Comparison of ENCODE assay signal across 17 cellular contexts in the genomic region with DNA sequence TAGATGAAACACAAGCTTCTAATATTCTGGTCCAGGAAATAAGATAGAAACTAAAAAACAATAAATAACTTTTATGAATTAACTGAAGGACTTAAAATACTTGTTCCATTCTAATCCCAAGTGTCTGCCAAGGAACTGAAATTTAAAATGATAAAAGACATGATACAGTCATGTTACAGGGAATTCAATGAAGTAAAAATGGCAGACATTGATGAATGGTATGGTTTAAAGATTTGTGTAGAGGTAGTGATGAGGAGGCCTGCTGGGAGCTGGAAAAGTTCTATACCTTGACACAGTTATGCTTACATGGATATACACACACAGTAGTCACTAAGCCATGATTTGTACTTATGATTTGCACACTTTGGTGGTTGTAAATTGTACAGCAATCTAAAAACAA. TPM values are rescaled to one million over a fixed set of nuclear protein-coding genes. Genes with fewer than 3 reads are reported as not detected.
DNase-seq lines count a peak whose midpoint lies in the region; ATAC-seq and TF ChIP-seq lines count a peak whose summit lies in the region.
"Had no signal": no experiment of that assay in that cellular context is flagged by ENCODE, and none has a peak within 500 bp of the region (broad histone marks: within the 10 kb centered on the region; RNA-seq: fewer than 3 reads in every experiment).

No MANE protein-coding gene starts in this region.

- ATAC-seq in stimulated activated naive CD8-positive, alpha-beta T cell treated with anti-CD3 and anti-CD28 coated beads, Interleukin-15, amount 100 ng/mL, for 72 hours: no peak
- ATAC-seq in upper lobe of right lung: no peak
- ATAC-seq: mucosa of descending colon had no signal

- H3K9me3 Mint-ChIP-seq in MCF 10A (ENCODE audit: unreplicated experiment): no peaks in the 10 kb centered on the region
- no peaks in the 10 kb centered on the region for H3K9me3 Mint-ChIP-seq in endodermal cell
- no peaks in the 10 kb centered on the region for H3K9me3 Mint-ChIP-seq in stimulated activated naive CD8-positive, alpha-beta T cell treated with anti-CD3 and anti-CD28 coated beads, Interleukin-15, amount 100 ng/mL, for 72 hours

- H2AFZ ChIP-seq in SU-DHL-6 (ENCODE audit: low read depth, low read length, severe bottlenecking): no peak overlapping the region

- TF ChIP-seq CTCF in MCF 10A (IDR thresholded peaks at IDR 0.05; ENCODE audit: unreplicated experiment): no peak
- TF ChIP-seq CTCF in breast epithelium (IDR thresholded peaks at IDR 0.05): no peak
- no peak for TF ChIP-seq CTCF in SU-DHL-6 (IDR thresholded peaks at IDR 0.05; ENCODE audit: insufficient read depth, low read length, poor library complexity, severe bottlenecking)
- no peak for TF ChIP-seq CTCF in endodermal cell (conservative IDR thresholded peaks at IDR 0.05)
- no peak for TF ChIP-seq CTCF in upper lobe of right lung (IDR thresholded peaks at IDR 0.05)

- no peaks in the 10 kb centered on the region for H3K9me3 ChIP-seq in breast epithelium
- H3K9me3 ChIP-seq in SU-DHL-6 (ENCODE audit: insufficient read depth, low read length): no peaks in the 10 kb centered on the region
- no peaks in the 10 kb centered on the region for H3K9me3 ChIP-seq in endodermal cell (ENCODE audit: control insufficient read depth, low read length)
- no peaks in the 10 kb centered on the region for H3K9me3 ChIP-seq in upper lobe of right lung
- H3K9me3 ChIP-seq: adrenal gland, HAP-1, mucosa of descending colon, SJSA1 had no signal

- H3K27ac ChIP-seq in breast epithelium: no peak overlapping the region
- no peak overlapping the region for H3K27ac ChIP-seq in SU-DHL-6 (ENCODE audit: low read depth, low read length)
- no peak overlapping the region for H3K27ac ChIP-seq in endodermal cell (ENCODE audit: low read depth, low read length)
- H3K27ac ChIP-seq in upper lobe of right lung: no peak overlapping the region
- H3K27ac ChIP-seq: adrenal gland, SJSA1 had no signal

- H3K36me3 Mint-ChIP-seq in MCF 10A (ENCODE audit: insufficient read depth, unreplicated experiment): peaks cover 37% of the 10 kb centered on the region
- H3K36me3 Mint-ChIP-seq in endodermal cell (ENCODE audit: low read depth): peaks cover 27% of the 10 kb centered on the region

- H4K20me1 ChIP-seq in SU-DHL-6 (ENCODE audit: low read depth, low read length): peaks cover 15% of the 10 kb centered on the region

- H3K4me3 ChIP-seq in breast epithelium: no peak overlapping the region
- no peak overlapping the region for H3K4me3 ChIP-seq in SU-DHL-6 (ENCODE audit: insufficient read depth, low read length, poor library complexity, severe bottlenecking)
- H3K4me3 ChIP-seq in endodermal cell (ENCODE audit: low read length): peak overlapping the region; percentile 95
- H3K4me3 ChIP-seq in upper lobe of right lung: no peak overlapping the region
- H3K4me3 ChIP-seq: mucosa of descending colon, SJSA1 had no signal

- H3K4me2 ChIP-seq in SU-DHL-6 (ENCODE audit: low read depth, low read length, poor library complexity, severe bottlenecking): peak overlapping the region; percentile 81

- CTCF ChIA-PET in MCF 10A (lab: Yijun Ruan, JAX): interaction anchor here (0.7 kb wide), 1 partner anchor 14 kb away, joined by 4 read pairs; no protein-coding TSS in a partner anchor

- H3K4me1 ChIP-seq in breast epithelium: peaks cover 0 to 6% of the 10 kb centered on the region in 2 donors
- H3K4me1 ChIP-seq in endodermal cell (ENCODE audit: control insufficient read depth, insufficient read depth, low read length): peaks cover 5% of the 10 kb centered on the region
- H3K4me1 ChIP-seq in upper lobe of right lung: peaks cover 32% of the 10 kb centered on the region

- no TSS peak for BruUV-seq in MCF 10A (replicated peaks; lab: Mats Ljungman, UMichigan)

- POLR2A ChIA-PET in MCF 10A (lab: Yijun Ruan, JAX): interaction anchor here (0.7 to 2.3 kb wide), 4 partner anchors 11 to 256 kb away, joined by 3 to 11 read pairs (median 5); partner anchors contain the start of genes EMC1, IFFO2 and MRTO4

- H3K27me3 Mint-ChIP-seq in MCF 10A (ENCODE audit: insufficient read depth, unreplicated experiment) (no peaks in the 10 kb centered on the region), endodermal cell (ENCODE audit: insufficient read depth) (no peaks in the 10 kb centered on the region)
- no peaks in the 10 kb centered on the region for H3K27me3 Mint-ChIP-seq in stimulated activated naive CD8-positive, alpha-beta T cell treated with anti-CD3 and anti-CD28 coated beads, Interleukin-15, amount 100 ng/mL, for 72 hours

- no peaks in the 10 kb centered on the region for H3K36me3 ChIP-seq in breast epithelium
- H3K36me3 ChIP-seq in SU-DHL-6 (ENCODE audit: low read length): peaks cover 15% of the 10 kb centered on the region; the same call in 1 of the 2 replicates
- H3K36me3 ChIP-seq in endodermal cell (ENCODE audit: control insufficient read depth, insufficient read depth, low read length): peaks cover 45% of the 10 kb centered on the region
- H3K36me3 ChIP-seq in upper lobe of right lung: peaks cover 31% of the 10 kb centered on the region

- H3K4me1 Mint-ChIP-seq in MCF 10A (ENCODE audit: insufficient read depth, unreplicated experiment) (peaks cover 15% of the 10 kb centered on the region), endodermal cell (peaks cover 20% of the 10 kb centered on the region)
- peaks cover 55% of the 10 kb centered on the region for H3K4me1 Mint-ChIP-seq in stimulated activated naive CD8-positive, alpha-beta T cell treated with anti-CD3 and anti-CD28 coated beads, Interleukin-15, amount 100 ng/mL, for 72 hours

- H3K4me3 Mint-ChIP-seq in MCF 10A (ENCODE audit: unreplicated experiment) (no peak overlapping the region), endodermal cell (no peak overlapping the region)
- H3K4me3 Mint-ChIP-seq in stimulated activated naive CD8-positive, alpha-beta T cell treated with anti-CD3 and anti-CD28 coated beads, Interleukin-15, amount 100 ng/mL, for 72 hours: peak overlapping the region; percentile 84 to 96

- TF ChIP-seq POLR2A in breast epithelium (IDR thresholded peaks at IDR 0.05): no peak

- H3K9ac ChIP-seq in SU-DHL-6 (ENCODE audit: low read length): peak overlapping the region; percentile 78
- H3K9ac ChIP-seq in endodermal cell (ENCODE audit: extremely low read depth, low read length, poor library complexity, severe bottlenecking): no peak overlapping the region

- H3K27me3 ChIP-seq in breast epithelium (no peaks in the 10 kb centered on the region), SU-DHL-6 (ENCODE audit: low read length) (no peaks in the 10 kb centered on the region), endodermal cell (ENCODE audit: control insufficient read depth, insufficient read depth, low read length, poor library complexity, severe bottlenecking) (no peaks in the 10 kb centered on the region), upper lobe of right lung (no peaks in the 10 kb centered on the region)
- H3K27me3 ChIP-seq: adrenal gland, SJSA1 had no signal

- DNase-seq in MCF 10A (ENCODE audit: unreplicated experiment) (no peak), breast epithelium (ENCODE audit: low spot score in 2 of 2) (no peak), endodermal cell (no peak), upper lobe of right lung (no peak), NCI-H2029 treated with DMSO at 0.1 percent for 48 hours (lab: John Stamatoyannopoulos, UW) (no peak)
- no peak for DNase-seq in stimulated activated naive CD8-positive, alpha-beta T cell treated with anti-CD3 and anti-CD28 coated beads, Interleukin-15, amount 100 ng/mL, for 72 hours
- DNase-seq in stimulated activated CD4-positive, alpha-beta T cell treated with anti-CD3 and anti-CD28 coated beads, Interleukin-2, amount 100 ng/mL, for 24 hours: no peak
- DNase-seq: adrenal gland; cortex of kidney; mucosa of descending colon; NCI-H1417; NCI-H69; stimulated activated CD4-positive, alpha-beta T cell treated with anti-CD3 and anti-CD28 coated beads, Interleukin-4, amount 100 ng/mL, for 1 hour; stimulated activated naive CD4-positive, alpha-beta T cell had no signal

- H3K9me2 ChIP-seq in SU-DHL-6 (replicated peaks; ENCODE audit: insufficient read depth, low read length): no peaks in the 10 kb centered on the region

- H3K27ac Mint-ChIP-seq in MCF 10A (ENCODE audit: low read depth, unreplicated experiment) (peak overlapping the region; percentile 16), endodermal cell (peak overlapping the region; percentile 17)
- H3K27ac Mint-ChIP-seq in stimulated activated naive CD8-positive, alpha-beta T cell treated with anti-CD3 and anti-CD28 coated beads, Interleukin-15, amount 100 ng/mL, for 72 hours: peak overlapping the region in 1 of 2 donors; percentile 48

- peaks cover 84% of the 10 kb centered on the region for H3K79me2 ChIP-seq in SU-DHL-6 (ENCODE audit: insufficient read depth, low read length)

- H3F3A ChIP-seq in SU-DHL-6 (ENCODE audit: insufficient read depth): peaks cover 3% of the 10 kb centered on the region; the same call in 1 of the 2 replicates

- intact Hi-C loops in MCF 10A (cut with micrococcal nuclease): no loop called here
- intact Hi-C loops in breast epithelium (cut with DNase I; ENCODE audit: low total_unique reads): loop anchor here (1.0 kb wide), 1 partner anchor 18 kb away; no protein-coding TSS in a partner anchor
- intact Hi-C loops in upper lobe of right lung (cut with DNase I): no loop called here

RNA-seq across cellular contexts. Expression of gene UBR4, which starts 2.1 kb away (rescaled TPM):
- 154 and 181 TPM in 2 replicates for total RNA-seq in MCF 10A (2022)
- total RNA-seq in breast epithelium: 100 to 1,000 TPM; 114 to 145 (median 140) TPM
- total RNA-seq in endodermal cell: 100 to 1,000 TPM; 148 to 151 TPM
- polyA plus RNA-seq in endodermal cell (2013, experiment 1 of 2): 97.7 TPM
- polyA plus RNA-seq in endodermal cell (2013, experiment 2 of 2): 88.6 TPM
- 110 TPM for total RNA-seq in upper lobe of right lung

RNA-seq across cellular contexts. Expression of gene EMC1, which starts 39.2 kb away (rescaled TPM):
- total RNA-seq in MCF 10A (2022) (75.9 and 77.2 TPM in 2 replicates), breast epithelium (10 to 100 TPM; 22.3 to 42.3 (median 32.3) TPM), endodermal cell (10 to 100 TPM; 59.0 to 67.5 TPM), upper lobe of right lung (38.7 TPM)
- 45.9 TPM for polyA plus RNA-seq in endodermal cell (2013, experiment 1 of 2)
- 38.7 TPM for polyA plus RNA-seq in endodermal cell (2013, experiment 2 of 2)

RNA-seq across cellular contexts. Expression of gene MRTO4, which starts 39.4 kb away (rescaled TPM):
- 37.3 and 46.0 TPM in 2 replicates for total RNA-seq in MCF 10A (2022)
- 10 to 100 TPM; 18.9 to 35.4 (median 27.4) TPM for total RNA-seq in breast epithelium
- total RNA-seq in endodermal cell: 10 to 100 TPM; 37.7 to 44.5 TPM
- polyA plus RNA-seq in endodermal cell (2013, experiment 1 of 2): 29.7 TPM
- 27.2 TPM for polyA plus RNA-seq in endodermal cell (2013, experiment 2 of 2)
- 27.3 TPM for total RNA-seq in upper lobe of right lung

Comparison
In these comparisons a context has a peak if more than half of its experiments do, and no peak if none do; other contexts are left out.
1. H3K4me3 Mint-ChIP-seq: peak in stimulated activated naive CD8-positive, alpha-beta T cell treated with anti-CD3 and anti-CD28 coated beads, Interleukin-15, amount 100 ng/mL, for 72 hours (2 of 2); none in MCF 10A (single experiment) and endodermal cell (single experiment).